In the genomic region with DNA sequence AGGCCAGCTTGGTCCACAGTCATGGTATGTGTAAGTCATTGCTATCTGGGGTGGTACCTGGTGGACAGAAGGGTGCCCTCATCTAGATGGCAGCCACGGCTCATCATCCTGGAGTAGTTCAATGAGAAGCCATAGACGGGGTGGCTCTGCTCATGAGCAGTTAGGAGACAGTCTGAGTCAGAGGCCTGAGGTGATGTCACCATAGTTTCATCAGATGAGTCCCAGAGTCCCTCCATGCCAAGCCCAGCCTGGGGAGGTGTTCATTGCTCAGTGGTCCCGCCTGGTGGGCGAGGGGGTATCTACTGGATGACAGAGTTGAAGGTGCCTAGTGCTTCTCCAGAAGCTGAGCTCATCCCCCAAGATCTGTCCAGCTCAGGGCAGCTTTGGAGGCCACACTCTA, we compare ENCODE assay signal across 21 cellular contexts. TPM values are rescaled to one million over a fixed set of nuclear protein-coding genes. Genes with fewer than 3 reads are reported as not detected.
A peak's percentile ranks its signal among the peaks of the same experiment; 100 is the strongest.
DNase-seq lines count a peak whose midpoint lies in the region; ATAC-seq and TF ChIP-seq lines count a peak whose summit lies in the region.
"Had no signal": no experiment of that assay in that cellular context is flagged by ENCODE, and none has a peak within 500 bp of the region (broad histone marks: within the 10 kb centered on the region; RNA-seq: fewer than 3 reads in every experiment).

No MANE protein-coding gene starts in this region.

- H3K9me3 Mint-ChIP-seq in activated CD8-positive, alpha-beta T cell treated with anti-CD3 and anti-CD28 coated beads for 36 hours = no peaks in the 10 kb centered on the region
- H3K9me3 Mint-ChIP-seq in activated CD8-positive, alpha-beta T cell treated with anti-CD3 and anti-CD28 coated beads, Interleukin-2, amount 10 ng/mL, durations not matched to agents 7 days and 5 days (ENCODE audit: insufficient read depth) = no peaks in the 10 kb centered on the region
- no peaks in the 10 kb centered on the region for H3K9me3 Mint-ChIP-seq in activated naive CD8-positive, alpha-beta T cell treated with anti-CD3 and anti-CD28 coated beads, Interleukin-2, amount 50 U/mL, for 24 hours
- no peaks in the 10 kb centered on the region for H3K9me3 Mint-ChIP-seq in progenitor cell of endocrine pancreas (ENCODE audit: low read depth)
- H3K9me3 Mint-ChIP-seq: activated naive CD4-positive, alpha-beta T cell treated with anti-CD3 and anti-CD28 coated beads, Interleukin-2, amount 50 U/mL, for 24 hours; CD4-positive, CD25-positive, alpha-beta regulatory T cell; dendritic cell treated with granulocyte-macrophage colony-stimulating factor and Interleukin-4, amounts not matched to agents 40 ng/mL and 50 ng/mL, for 4 days; stimulated activated memory B cell treated with anti-CD40 and anti-IgM and Interleukin-4, amounts not matched to agents 10 μg/mL and 1 μg/mL and 100 μg/mL, for 72 hours had no signal

- H3K36me3 Mint-ChIP-seq in activated CD8-positive, alpha-beta T cell treated with anti-CD3 and anti-CD28 coated beads for 36 hours (ENCODE audit: low read depth) = peaks cover 15% of the 10 kb centered on the region
- H3K36me3 Mint-ChIP-seq in activated CD8-positive, alpha-beta T cell treated with anti-CD3 and anti-CD28 coated beads, Interleukin-2, amount 10 ng/mL, durations not matched to agents 7 days and 5 days (ENCODE audit: low read depth) = peaks cover 24% of the 10 kb centered on the region
- H3K36me3 Mint-ChIP-seq in activated naive CD8-positive, alpha-beta T cell treated with anti-CD3 and anti-CD28 coated beads, Interleukin-2, amount 50 U/mL, for 24 hours (ENCODE audit: low read depth) = peaks cover 14% of the 10 kb centered on the region
- H3K36me3 Mint-ChIP-seq in progenitor cell of endocrine pancreas (ENCODE audit: insufficient read depth) = peaks cover 28% of the 10 kb centered on the region

- ATAC-seq in activated CD8-positive, alpha-beta T cell treated with anti-CD3 and anti-CD28 coated beads for 36 hours = peak; percentile 95
- ATAC-seq in activated CD8-positive, alpha-beta T cell treated with anti-CD3 and anti-CD28 coated beads, Interleukin-2, amount 10 ng/mL, durations not matched to agents 7 days and 5 days = no peak
- ATAC-seq in activated naive CD8-positive, alpha-beta T cell treated with anti-CD3 and anti-CD28 coated beads, Interleukin-2, amount 50 U/mL, for 24 hours = peak; percentile 89
- ATAC-seq: activated CD8-positive, alpha-beta memory T cell treated with anti-CD3 and anti-CD28 coated beads, Interleukin-2, amount 10 ng/mL, durations not matched to agents 7 days and 5 days; stimulated activated memory B cell treated with anti-CD40 and anti-IgM and Interleukin-4, amounts not matched to agents 10 μg/mL and 1 μg/mL and 100 μg/mL, for 72 hours had no signal

- H3K4me1 Mint-ChIP-seq in activated CD8-positive, alpha-beta T cell treated with anti-CD3 and anti-CD28 coated beads for 36 hours (ENCODE audit: low read depth) = peaks cover 3% of the 10 kb centered on the region
- peaks cover 11% of the 10 kb centered on the region for H3K4me1 Mint-ChIP-seq in activated CD8-positive, alpha-beta T cell treated with anti-CD3 and anti-CD28 coated beads, Interleukin-2, amount 10 ng/mL, durations not matched to agents 7 days and 5 days (ENCODE audit: low read depth)
- H3K4me1 Mint-ChIP-seq in activated naive CD8-positive, alpha-beta T cell treated with anti-CD3 and anti-CD28 coated beads, Interleukin-2, amount 50 U/mL, for 24 hours = peaks cover 3% of the 10 kb centered on the region
- H3K4me1 Mint-ChIP-seq in progenitor cell of endocrine pancreas (ENCODE audit: low read depth) = no peaks in the 10 kb centered on the region
- H3K4me1 Mint-ChIP-seq: activated naive CD4-positive, alpha-beta T cell treated with anti-CD3 and anti-CD28 coated beads, Interleukin-2, amount 50 U/mL, for 24 hours; mesothelial cell of epicardium; stimulated activated memory B cell treated with anti-CD40 and anti-IgM and Interleukin-4, amounts not matched to agents 10 μg/mL and 1 μg/mL and 100 μg/mL, for 72 hours had no signal

- no peaks in the 10 kb centered on the region for H3K27me3 Mint-ChIP-seq in activated CD8-positive, alpha-beta T cell treated with anti-CD3 and anti-CD28 coated beads for 36 hours
- no peaks in the 10 kb centered on the region for H3K27me3 Mint-ChIP-seq in activated CD8-positive, alpha-beta T cell treated with anti-CD3 and anti-CD28 coated beads, Interleukin-2, amount 10 ng/mL, durations not matched to agents 7 days and 5 days (ENCODE audit: low read depth)
- no peaks in the 10 kb centered on the region for H3K27me3 Mint-ChIP-seq in activated naive CD8-positive, alpha-beta T cell treated with anti-CD3 and anti-CD28 coated beads, Interleukin-2, amount 50 U/mL, for 24 hours
- H3K27me3 Mint-ChIP-seq in progenitor cell of endocrine pancreas = no peaks in the 10 kb centered on the region
- H3K27me3 Mint-ChIP-seq: activated CD8-positive, alpha-beta memory T cell treated with anti-CD3 and anti-CD28 coated beads, Interleukin-2, amount 10 ng/mL, durations not matched to agents 7 days and 5 days; activated naive CD4-positive, alpha-beta T cell treated with anti-CD3 and anti-CD28 coated beads, Interleukin-2, amount 50 U/mL, for 24 hours; CD4-positive, CD25-positive, alpha-beta regulatory T cell; dendritic cell treated with granulocyte-macrophage colony-stimulating factor and Interleukin-4, amounts not matched to agents 40 ng/mL and 50 ng/mL, for 4 days; stimulated activated memory B cell treated with anti-CD40 and anti-IgM and Interleukin-4, amounts not matched to agents 10 μg/mL and 1 μg/mL and 100 μg/mL, for 72 hours had no signal

- TF ChIP-seq CTCF in activated CD8-positive, alpha-beta T cell treated with anti-CD3 and anti-CD28 coated beads for 36 hours (IDR thresholded peaks at IDR 0.05) = no peak
- no peak for TF ChIP-seq CTCF in progenitor cell of endocrine pancreas (IDR thresholded peaks at IDR 0.05; ENCODE audit: unreplicated experiment)

- intact Hi-C loops in activated CD8-positive, alpha-beta T cell treated with anti-CD3 and anti-CD28 coated beads for 36 hours (cut with micrococcal nuclease) = no loop called here

- H3K9me3 ChIP-seq in HAP-1 = no peaks in the 10 kb centered on the region
- H3K9me3 ChIP-seq: breast epithelium had no signal

- in situ Hi-C loops in HAP-1 (cut with MboI; ENCODE audit: low sequenced_read_pairs) = no loop called here

- H3K36me3 ChIP-seq in HAP-1 (replicated peaks) = peaks cover 76% of the 10 kb centered on the region
- H3K36me3 ChIP-seq: breast epithelium had no signal

- DNase-seq in activated CD8-positive, alpha-beta T cell treated with anti-CD3 and anti-CD28 coated beads for 36 hours = peak; percentile 60
- DNase-seq in activated CD8-positive, alpha-beta T cell treated with anti-CD3 and anti-CD28 coated beads, Interleukin-2, amount 10 ng/mL, durations not matched to agents 7 days and 5 days = no peak
- DNase-seq in M059J (ENCODE audit: low read depth) = peak; percentile 39
- DNase-seq in activated naive CD8-positive, alpha-beta T cell treated with anti-CD3 and anti-CD28 coated beads, Interleukin-2, amount 50 U/mL, for 24 hours = peak; percentile 9
- no peak for DNase-seq in progenitor cell of endocrine pancreas (ENCODE audit: low spot score, unreplicated experiment)
- no peak for DNase-seq in NCI-H345 (lab: John Stamatoyannopoulos, UW)
- DNase-seq in SW 1271 (lab: John Stamatoyannopoulos, UW) = no peak
- DNase-seq in HAP-1 (ENCODE audit: low spot score in 2 of 2) = no peak
- DNase-seq: activated CD8-positive, alpha-beta memory T cell treated with anti-CD3 and anti-CD28 coated beads, Interleukin-2, amount 10 ng/mL, durations not matched to agents 7 days and 5 days; CD4-positive, CD25-positive, alpha-beta regulatory T cell; DMS153; NCI-H1930; nephron progenitor cell; Right ventricle myocardium superior; small intestine; trophoblast cell had no signal

- no peak overlapping the region for H3K4me3 Mint-ChIP-seq in activated CD8-positive, alpha-beta T cell treated with anti-CD3 and anti-CD28 coated beads for 36 hours
- no peak overlapping the region for H3K4me3 Mint-ChIP-seq in activated CD8-positive, alpha-beta T cell treated with anti-CD3 and anti-CD28 coated beads, Interleukin-2, amount 10 ng/mL, durations not matched to agents 7 days and 5 days
- H3K4me3 Mint-ChIP-seq in activated naive CD8-positive, alpha-beta T cell treated with anti-CD3 and anti-CD28 coated beads, Interleukin-2, amount 50 U/mL, for 24 hours = no peak overlapping the region
- H3K4me3 Mint-ChIP-seq in progenitor cell of endocrine pancreas (ENCODE audit: low read depth) = no peak overlapping the region
- H3K4me3 Mint-ChIP-seq: activated CD8-positive, alpha-beta memory T cell treated with anti-CD3 and anti-CD28 coated beads, Interleukin-2, amount 10 ng/mL, durations not matched to agents 7 days and 5 days; activated naive CD4-positive, alpha-beta T cell treated with anti-CD3 and anti-CD28 coated beads, Interleukin-2, amount 50 U/mL, for 24 hours; CD4-positive, CD25-positive, alpha-beta regulatory T cell; dendritic cell treated with granulocyte-macrophage colony-stimulating factor and Interleukin-4, amounts not matched to agents 40 ng/mL and 50 ng/mL, for 4 days; mesothelial cell of epicardium; nephron progenitor cell; stimulated activated memory B cell treated with anti-CD40 and anti-IgM and Interleukin-4, amounts not matched to agents 10 μg/mL and 1 μg/mL and 100 μg/mL, for 72 hours had no signal

- H3K4me1 ChIP-seq in HAP-1 = no peaks in the 10 kb centered on the region
- H3K4me1 ChIP-seq: breast epithelium had no signal

- POLR2A ChIA-PET in activated CD8-positive, alpha-beta T cell treated with anti-CD3 and anti-CD28 coated beads for 36 hours (lab: Charles Lee) = no interaction called here
- POLR2A ChIA-PET in activated CD8-positive, alpha-beta T cell treated with anti-CD3 and anti-CD28 coated beads, Interleukin-2, amount 10 ng/mL, durations not matched to agents 7 days and 5 days (lab: Charles Lee) = no interaction called here

- peak overlapping the region; percentile 73 for H3K27ac Mint-ChIP-seq in activated CD8-positive, alpha-beta T cell treated with anti-CD3 and anti-CD28 coated beads for 36 hours
- H3K27ac Mint-ChIP-seq in activated CD8-positive, alpha-beta T cell treated with anti-CD3 and anti-CD28 coated beads, Interleukin-2, amount 10 ng/mL, durations not matched to agents 7 days and 5 days = no peak overlapping the region
- H3K27ac Mint-ChIP-seq in activated naive CD8-positive, alpha-beta T cell treated with anti-CD3 and anti-CD28 coated beads, Interleukin-2, amount 50 U/mL, for 24 hours = peak overlapping the region; percentile 22
- peak overlapping the region; percentile 80 for H3K27ac Mint-ChIP-seq in progenitor cell of endocrine pancreas
- H3K27ac Mint-ChIP-seq: activated CD8-positive, alpha-beta memory T cell treated with anti-CD3 and anti-CD28 coated beads, Interleukin-2, amount 10 ng/mL, durations not matched to agents 7 days and 5 days; activated naive CD4-positive, alpha-beta T cell treated with anti-CD3 and anti-CD28 coated beads, Interleukin-2, amount 50 U/mL, for 24 hours; dendritic cell treated with granulocyte-macrophage colony-stimulating factor and Interleukin-4, amounts not matched to agents 40 ng/mL and 50 ng/mL, for 4 days; mesothelial cell of epicardium; nephron progenitor cell; stimulated activated memory B cell treated with anti-CD40 and anti-IgM and Interleukin-4, amounts not matched to agents 10 μg/mL and 1 μg/mL and 100 μg/mL, for 72 hours had no signal

- H3K4me3 ChIP-seq in HAP-1 = no peak overlapping the region
- H3K4me3 ChIP-seq: breast epithelium had no signal

- CTCF ChIA-PET in activated CD8-positive, alpha-beta T cell treated with anti-CD3 and anti-CD28 coated beads for 36 hours (lab: Charles Lee) = no interaction called here
- CTCF ChIA-PET in activated CD8-positive, alpha-beta T cell treated with anti-CD3 and anti-CD28 coated beads, Interleukin-2, amount 10 ng/mL, durations not matched to agents 7 days and 5 days (lab: Charles Lee) = no interaction called here

- H3K27me3 ChIP-seq in HAP-1 (ENCODE audit: low read depth) = no peaks in the 10 kb centered on the region

RNA-seq across cellular contexts. Expression of gene DLG3, which starts 49.8 kb away (rescaled TPM):
- total RNA-seq in activated CD8-positive, alpha-beta T cell treated with anti-CD3 and anti-CD28 coated beads for 36 hours = 10 to 100 TPM; 24.8 to 27.3 TPM
- 10 to 100 TPM; 22.8 to 24.6 TPM for total RNA-seq in activated CD8-positive, alpha-beta T cell treated with anti-CD3 and anti-CD28 coated beads, Interleukin-2, amount 10 ng/mL, durations not matched to agents 7 days and 5 days
- 7.8 and 13.1 TPM in 2 replicates for total RNA-seq in M059J (2014; rRNA removed; shearing (Covaris generic))
- total RNA-seq in progenitor cell of endocrine pancreas = 103 and 107 TPM in 2 replicates

Comparison
In these comparisons a context has a peak if more than half of its experiments do, and no peak if none do; other contexts are left out.
1. DNase-seq: peak in activated CD8-positive, alpha-beta T cell treated with anti-CD3 and anti-CD28 coated beads for 36 hours (single experiment), M059J (single experiment) and activated naive CD8-positive, alpha-beta T cell treated with anti-CD3 and anti-CD28 coated beads, Interleukin-2, amount 50 U/mL, for 24 hours (single experiment); none in activated CD8-positive, alpha-beta T cell treated with anti-CD3 and anti-CD28 coated beads, Interleukin-2, amount 10 ng/mL, durations not matched to agents 7 days and 5 days (single experiment), progenitor cell of endocrine pancreas (single experiment), NCI-H345 (single experiment), SW 1271 (0 of 2) and HAP-1 (0 of 2).